6 cellular contexts compared by ENCODE assay signal in genomic region chr16:67430504-67431076, GRCh38. TPM values are rescaled to one million over a fixed set of nuclear protein-coding genes. Genes with fewer than 3 reads are reported as not detected.
DNase-seq lines count a peak whose midpoint lies in the region; ATAC-seq and TF ChIP-seq lines count a peak whose summit lies in the region.

No MANE protein-coding gene starts in this region.

- peaks cover 29 to 44% (median 44%) of the 10 kb centered on the region in 3 donors for H3K4me1 Mint-ChIP-seq in naive B cell

- H3K27ac Mint-ChIP-seq in naive B cell, result peak overlapping the region in 1 of 6 donors; percentile 83

- peaks cover 31 to 47% (median 34%) of the 10 kb centered on the region in 3 donors for H3K27me3 Mint-ChIP-seq in naive B cell

- no peak for TF ChIP-seq CTCF in astrocyte of the cerebellum (IDR thresholded peaks at IDR 0.05; ENCODE audit: low read depth, low read length, missing control alignments)

- ATAC-seq in naive B cell (ENCODE audit: low read depth in 2 of 2) (peak; percentile 40 to 45), HG03175 (IDR thresholded peaks at IDR 0.05; ENCODE audit: unreplicated experiment) (no peak)

- H3K36me3 Mint-ChIP-seq in naive B cell, result no peaks in the 10 kb centered on the region

- DNase-seq in NCI-H1092 treated with DMSO at 0.1 percent for 48 hours (lab: John Stamatoyannopoulos, UW) (peak; percentile 43), NCI-H1092 (lab: John Stamatoyannopoulos, UW) (no peak), astrocyte of the cerebellum (ENCODE audit: low read depth) (no peak), naive B cell (peak; percentile 25), foreskin melanocyte (no peak)

- peak overlapping the region; percentile 74 to 92 (median 86) for H3K4me3 Mint-ChIP-seq in naive B cell

- H3K4me3 ChIP-seq in astrocyte of the cerebellum (ENCODE audit: low read depth, low read length), result peak overlapping the region; percentile 20

- no peaks in the 10 kb centered on the region for H3K9me3 Mint-ChIP-seq in naive B cell

- in situ Hi-C loops in astrocyte of the cerebellum (cut with HindIII; ENCODE audit: low sequenced_read_pairs), result no loop called here

RNA-seq across cellular contexts. Expression of gene HSD11B2, which starts 0.3 kb away (rescaled TPM):
- not detected for polyA plus RNA-seq in naive B cell (ENCODE audit: low read depth in 6 of 6)

RNA-seq across cellular contexts. Expression of gene ZDHHC1, which starts 14.3 kb away (rescaled TPM):
- polyA plus RNA-seq in naive B cell (ENCODE audit: low read depth in 6 of 6), result under 1 TPM in 3 of 6 donors, not detected in 3; 0.17 to 0.23 (median 0.21) TPM

RNA-seq across cellular contexts. Expression of gene TPPP3, which starts 37.3 kb away (rescaled TPM):
- not detected for polyA plus RNA-seq in naive B cell (ENCODE audit: low read depth in 6 of 6)

RNA-seq across cellular contexts. Expression of gene ATP6V0D1, which starts 50.4 kb away (rescaled TPM):
- 100 to 1,000 TPM; 136 to 255 (median 157) TPM for polyA plus RNA-seq in naive B cell (ENCODE audit: low read depth in 6 of 6)

RNA-seq across cellular contexts. Expression of gene AGRP, which starts 52.8 kb away (rescaled TPM):
- not detected for polyA plus RNA-seq in naive B cell (ENCODE audit: low read depth in 6 of 6)

Comparison
In these comparisons a context has a peak if more than half of its experiments do, and no peak if none do; other contexts are left out.
1. DNase-seq: peak in NCI-H1092 treated with DMSO at 0.1 percent for 48 hours (single experiment) and naive B cell (single experiment); none in NCI-H1092 (single experiment), astrocyte of the cerebellum (single experiment) and foreskin melanocyte (single experiment).